In genomic region chr1:93607814-93608187, GRCh38 we compare ENCODE assay signal across 8 cellular contexts.
A peak's percentile ranks its signal among the peaks of the same experiment; 100 is the strongest.
DNase-seq lines count a peak whose midpoint lies in the region; ATAC-seq and TF ChIP-seq lines count a peak whose summit lies in the region.

No MANE protein-coding gene starts in this region.

- peak; percentile 76 for DNase-seq in GM23248
- DNase-seq in RPMI7951 (ENCODE audit: low read depth): peak; percentile 45
- no peak for DNase-seq in left lung
- DNase-seq in G401 (ENCODE audit: low spot score): no peak
- no peak for DNase-seq in AG08396 (ENCODE audit: low spot score)
- no peak for DNase-seq in MG63
- no peak for DNase-seq in pons (ENCODE audit: low spot score)

- H3K9me3 ChIP-seq in GM23248 (ENCODE audit: low read depth): no peaks in the 10 kb centered on the region
- H3K9me3 ChIP-seq in left lung: no peaks in the 10 kb centered on the region
- no peaks in the 10 kb centered on the region for H3K9me3 ChIP-seq in MG63

- WGBS in GM23248 (ENCODE audit: low coverage in 1 of 2, low lambda C conversion rate in 2 of 2, missing lambda C conversion rate in 2 of 2), 2 experiments: 38 to 45% methylated on average over 5 of the region's 5 CpGs

- no peak overlapping the region for H3K4me3 ChIP-seq in GM23248
- no peak overlapping the region for H3K4me3 ChIP-seq in left lung
- no peak overlapping the region for H3K4me3 ChIP-seq in MG63

- H3K27ac ChIP-seq in GM23248: peak overlapping the region; percentile 75
- no peak overlapping the region for H3K27ac ChIP-seq in left lung

- peaks cover 17% of the 10 kb centered on the region for H4K20me1 ChIP-seq in GM23248 (ENCODE audit: insufficient read depth)

- H3K79me2 ChIP-seq in GM23248 (ENCODE audit: insufficient read depth): peaks cover 98% of the 10 kb centered on the region

- H3F3A ChIP-seq in GM23248 (ENCODE audit: insufficient read depth): peaks cover 81% of the 10 kb centered on the region

- H2AFZ ChIP-seq in GM23248: no peak overlapping the region

- ATAC-seq in GM18861 (IDR thresholded peaks at IDR 0.05; ENCODE audit: unreplicated experiment) (peak; percentile 95), left lung (peak; percentile 33)

- intact Hi-C loops in left lung (cut with DNase I): no loop called here

- in situ Hi-C loops in GM23248 (cut with MboI) (no loop called here), G401 (cut with HindIII; ENCODE audit: low sequenced_read_pairs) (no loop called here)

- H3K4me1 ChIP-seq in GM23248 (ENCODE audit: insufficient read depth) (peaks cover 85% of the 10 kb centered on the region), left lung (peaks cover 7 to 15% of the 10 kb centered on the region in 2 donors)

- TF ChIP-seq CTCF in left lung (IDR thresholded peaks at IDR 0.05): no peak

- H3K4me2 ChIP-seq in GM23248 (ENCODE audit: unreplicated experiment): peak overlapping the region; percentile 30

- H3K27me3 ChIP-seq in GM23248 (replicated peaks; ENCODE audit: insufficient read depth) (no peaks in the 10 kb centered on the region), left lung (no peaks in the 10 kb centered on the region), MG63 (no peaks in the 10 kb centered on the region)

- H3K9me2 ChIP-seq in GM23248 (ENCODE audit: insufficient read depth): no peaks in the 10 kb centered on the region

- H3K36me3 ChIP-seq in GM23248 (ENCODE audit: low read depth) (peaks cover under 1% of the 10 kb centered on the region; the same call in 1 of the 2 replicates), left lung (no peaks in the 10 kb centered on the region), MG63 (no peaks in the 10 kb centered on the region; the same call in 1 of the 2 replicates)

- H3K9ac ChIP-seq in GM23248: peak overlapping the region; percentile 42

Comparison
In these comparisons a context has a peak if more than half of its experiments do, and no peak if none do; other contexts are left out.
1. DNase-seq: peak in GM23248 (single experiment) and RPMI7951 (single experiment); none in left lung (0 of 2), G401 (single experiment), AG08396 (single experiment), MG63 (single experiment) and pons (single experiment).